In genomic region chr17:81702934-81703746, GRCh38 we compare ENCODE assay signal across 8 cellular contexts. TPM values are rescaled to one million over a fixed set of nuclear protein-coding genes. Genes with fewer than 3 reads are reported as not detected.
DNase-seq lines count a peak whose midpoint lies in the region; ATAC-seq and TF ChIP-seq lines count a peak whose summit lies in the region.

TSS of gene MRPL12 (plus strand) at chr17:81703367. CDS start at chr17:81703502, 135 bp downstream.

- no peaks in the 10 kb centered on the region for H3K9me3 Mint-ChIP-seq in activated CD4-positive, alpha-beta T cell treated with anti-CD3 and anti-CD28 coated beads, Interleukin-2, amount 10 ng/mL, durations not matched to agents 7 days and 5 days

- peaks cover 62% of the 10 kb centered on the region for H3K36me3 ChIP-seq in BE2C

- peak within 1 kb of the TSS; percentile 95 for H3K27ac Mint-ChIP-seq in activated CD4-positive, alpha-beta T cell treated with anti-CD3 and anti-CD28 coated beads, Interleukin-2, amount 10 ng/mL, durations not matched to agents 7 days and 5 days

- H3K4me1 Mint-ChIP-seq in activated CD4-positive, alpha-beta T cell treated with anti-CD3 and anti-CD28 coated beads, Interleukin-2, amount 10 ng/mL, durations not matched to agents 7 days and 5 days: peaks cover 33% of the 10 kb centered on the region

- no peaks in the 10 kb centered on the region for H3K27me3 ChIP-seq in BE2C

- DNase-seq in BE2C (peak; percentile 95), GM19238 (ENCODE audit: insufficient read length, low spot score) (peak; percentile 100), NCI-H526 (lab: John Stamatoyannopoulos, UW) (peak; percentile 71 to 98), dedifferentiated amniotic fluid mesenchymal stem cell (ENCODE audit: extremely low spot score) (peak; percentile 92), left lobe of liver (ENCODE audit: low spot score) (peak; percentile 96)
- DNase-seq in activated CD4-positive, alpha-beta T cell treated with anti-CD3 and anti-CD28 coated beads, Interleukin-2, amount 10 ng/mL, durations not matched to agents 7 days and 5 days: peak; percentile 92
- peak; percentile 91 to 92 for DNase-seq in stimulated activated CD4-positive, alpha-beta T cell treated with anti-CD3 and anti-CD28 coated beads, Interleukin-2, amount 100 ng/mL, for 24 hours

- peak within 1 kb of the TSS; percentile 95 for H3K4me3 Mint-ChIP-seq in activated CD4-positive, alpha-beta T cell treated with anti-CD3 and anti-CD28 coated beads, Interleukin-2, amount 10 ng/mL, durations not matched to agents 7 days and 5 days

- TF ChIP-seq CTCF in BE2C (IDR thresholded peaks at IDR 0.05; ENCODE audit: low read depth, low read length): no peak

- CTCF ChIA-PET in activated CD4-positive, alpha-beta T cell treated with anti-CD3 and anti-CD28 coated beads, Interleukin-2, amount 10 ng/mL, durations not matched to agents 7 days and 5 days (lab: Charles Lee): interaction anchor here (2.2 kb wide), 1 partner anchor 19 kb away, joined by 17 read pairs; the partner anchor contains the start of genes ARL16 and HGS

- peaks cover 47% of the 10 kb centered on the region for H3K36me3 Mint-ChIP-seq in activated CD4-positive, alpha-beta T cell treated with anti-CD3 and anti-CD28 coated beads, Interleukin-2, amount 10 ng/mL, durations not matched to agents 7 days and 5 days (ENCODE audit: low read depth)

- no peaks in the 10 kb centered on the region for H3K9me3 ChIP-seq in BE2C

- POLR2A ChIA-PET in activated CD4-positive, alpha-beta T cell treated with anti-CD3 and anti-CD28 coated beads, Interleukin-2, amount 10 ng/mL, durations not matched to agents 7 days and 5 days (lab: Charles Lee): interaction anchor here (1.4 to 1.8 kb wide), 2 partner anchors 10 to 19 kb away, joined by 3 to 11 read pairs; partner anchors contain the start of genes ARL16 and HGS

- peak within 1 kb of the TSS; percentile 100 for H3K4me3 ChIP-seq in BE2C (ENCODE audit: low read depth, low read length)

- ATAC-seq in HG03442 (IDR thresholded peaks at IDR 0.05; ENCODE audit: unreplicated experiment) (peak; percentile 81), left lobe of liver (peak; percentile 83)

- H3K27me3 Mint-ChIP-seq in activated CD4-positive, alpha-beta T cell treated with anti-CD3 and anti-CD28 coated beads, Interleukin-2, amount 10 ng/mL, durations not matched to agents 7 days and 5 days: no peaks in the 10 kb centered on the region

- no peaks in the 10 kb centered on the region for H3K4me1 ChIP-seq in BE2C

RNA-seq across cellular contexts. Expression of gene MRPL12, which starts in this region (rescaled TPM):
- polyA plus RNA-seq in BE2C (2012; ENCODE audit: insufficient read depth, insufficient read length, low read depth): 451 TPM
- total RNA-seq in activated CD4-positive, alpha-beta T cell treated with anti-CD3 and anti-CD28 coated beads, Interleukin-2, amount 10 ng/mL, durations not matched to agents 7 days and 5 days: 10 to 100 TPM; 52.7 to 62.3 TPM
- total RNA-seq in left lobe of liver: 75.7 TPM

Comparison
In these comparisons a context has a peak if more than half of its experiments do, and no peak if none do; other contexts are left out.
1. Peak in every context shown above with its lines: DNase-seq, ATAC-seq and H3K4me3 ChIP-seq.